3 cellular contexts compared by ENCODE assay signal in the genomic region with DNA sequence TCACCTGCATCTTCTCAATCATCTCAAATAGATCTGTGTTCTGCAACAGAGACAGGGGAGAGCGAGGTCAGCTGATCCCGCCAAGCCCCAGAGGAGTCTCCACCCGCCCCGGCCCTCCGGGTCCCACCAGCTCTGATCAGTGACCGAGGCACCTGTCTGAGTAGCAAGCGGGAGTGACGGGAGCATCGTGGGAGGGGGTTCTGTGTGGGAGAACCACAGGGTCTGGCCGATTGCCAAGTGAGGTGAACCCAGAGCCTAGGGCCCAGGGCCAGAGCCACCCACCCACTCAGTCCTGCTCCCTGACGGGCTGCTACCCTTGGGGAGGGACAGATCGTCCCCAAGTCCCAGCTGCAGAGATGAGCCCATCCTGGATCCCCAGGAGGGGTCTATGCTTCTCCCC.
A peak's percentile ranks its signal among the peaks of the same experiment; 100 is the strongest.
TF ChIP-seq lines count a peak whose summit lies in the region.

No MANE protein-coding gene starts in this region.

TF ChIP-seq in A549, 52 proteins besides CTCF, POLR2A, EP300 and RAD21 (continued from another document):
- TF ChIP-seq, protein P1, sequence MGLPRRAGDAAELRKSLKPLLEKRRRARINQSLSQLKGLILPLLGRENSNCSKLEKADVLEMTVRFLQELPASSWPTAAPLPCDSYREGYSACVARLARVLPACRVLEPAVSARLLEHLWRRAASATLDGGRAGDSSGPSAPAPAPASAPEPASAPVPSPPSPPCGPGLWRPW (IDR thresholded peaks at IDR 0.05) = no peak
- TF ChIP-seq, protein P2, sequence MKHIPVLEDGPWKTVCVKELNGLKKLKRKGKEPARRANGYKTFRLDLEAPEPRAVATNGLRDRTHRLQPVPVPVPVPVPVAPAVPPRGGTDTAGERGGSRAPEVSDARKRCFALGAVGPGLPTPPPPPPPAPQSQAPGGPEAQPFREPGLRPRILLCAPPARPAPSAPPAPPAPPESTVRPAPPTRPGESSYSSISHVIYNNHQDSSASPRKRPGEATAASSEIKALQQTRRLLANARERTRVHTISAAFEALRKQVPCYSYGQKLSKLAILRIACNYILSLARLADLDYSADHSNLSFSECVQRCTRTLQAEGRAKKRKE (CRISPR knock-in tag; IDR thresholded peaks at IDR 0.05; ENCODE audit: low read depth) = no peak
- no peak for TF ChIP-seq POLR2AphosphoS2 (conservative IDR thresholded peaks at IDR 0.05; ENCODE audit: low read length)
- no peak for TF ChIP-seq HOXB13 (CRISPR knock-in tag; IDR thresholded peaks at IDR 0.05; ENCODE audit: low read depth)
- TF ChIP-seq HEYL (CRISPR knock-in tag; IDR thresholded peaks at IDR 0.05) = no peak
- TF ChIP-seq, protein P3, sequence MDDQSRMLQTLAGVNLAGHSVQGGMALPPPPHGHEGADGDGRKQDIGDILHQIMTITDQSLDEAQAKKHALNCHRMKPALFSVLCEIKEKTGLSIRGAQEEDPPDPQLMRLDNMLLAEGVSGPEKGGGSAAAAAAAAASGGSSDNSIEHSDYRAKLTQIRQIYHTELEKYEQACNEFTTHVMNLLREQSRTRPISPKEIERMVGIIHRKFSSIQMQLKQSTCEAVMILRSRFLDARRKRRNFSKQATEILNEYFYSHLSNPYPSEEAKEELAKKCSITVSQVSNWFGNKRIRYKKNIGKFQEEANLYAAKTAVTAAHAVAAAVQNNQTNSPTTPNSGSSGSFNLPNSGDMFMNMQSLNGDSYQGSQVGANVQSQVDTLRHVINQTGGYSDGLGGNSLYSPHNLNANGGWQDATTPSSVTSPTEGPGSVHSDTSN (IDR thresholded peaks at IDR 0.05) = no peak
- TF ChIP-seq MAFK (IDR thresholded peaks at IDR 0.05; ENCODE audit: partially characterized antibody) = no peak
- TF ChIP-seq ESRRA (IDR thresholded peaks at IDR 0.05; ENCODE audit: borderline replicate concordance, low read length) = no peak
- no peak for TF ChIP-seq SMC3 (IDR thresholded peaks at IDR 0.05)
- TF ChIP-seq HOXB5 (CRISPR knock-in tag; IDR thresholded peaks at IDR 0.05) = no peak
- no peak for TF ChIP-seq HOXA7 (CRISPR knock-in tag; IDR thresholded peaks at IDR 0.05)
TF ChIP-seq in A549: peak in this region for 0.

TF ChIP-seq in HEK293, 187 proteins besides CTCF, POLR2A, EP300 and RAD21 (continued from another document):
- TF ChIP-seq, protein P4, sequence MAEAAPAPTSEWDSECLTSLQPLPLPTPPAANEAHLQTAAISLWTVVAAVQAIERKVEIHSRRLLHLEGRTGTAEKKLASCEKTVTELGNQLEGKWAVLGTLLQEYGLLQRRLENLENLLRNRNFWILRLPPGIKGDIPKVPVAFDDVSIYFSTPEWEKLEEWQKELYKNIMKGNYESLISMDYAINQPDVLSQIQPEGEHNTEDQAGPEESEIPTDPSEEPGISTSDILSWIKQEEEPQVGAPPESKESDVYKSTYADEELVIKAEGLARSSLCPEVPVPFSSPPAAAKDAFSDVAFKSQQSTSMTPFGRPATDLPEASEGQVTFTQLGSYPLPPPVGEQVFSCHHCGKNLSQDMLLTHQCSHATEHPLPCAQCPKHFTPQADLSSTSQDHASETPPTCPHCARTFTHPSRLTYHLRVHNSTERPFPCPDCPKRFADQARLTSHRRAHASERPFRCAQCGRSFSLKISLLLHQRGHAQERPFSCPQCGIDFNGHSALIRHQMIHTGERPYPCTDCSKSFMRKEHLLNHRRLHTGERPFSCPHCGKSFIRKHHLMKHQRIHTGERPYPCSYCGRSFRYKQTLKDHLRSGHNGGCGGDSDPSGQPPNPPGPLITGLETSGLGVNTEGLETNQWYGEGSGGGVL (tag by site-specific recombination; IDR thresholded peaks at IDR 0.05) = 0 out of 2 replicates have a peak, but pooled peaks have one; percentile 12
- TF ChIP-seq GLIS1 (tag by site-specific recombination; IDR thresholded peaks at IDR 0.05) (peak; percentile 39; the same call in 1 of the 2 replicates), ZNF596 (tag by site-specific recombination; IDR thresholded peaks at IDR 0.05) (no peak), ZFP69B (tag by site-specific recombination; IDR thresholded peaks at IDR 0.05) (peak; percentile 43; the same call in 1 of the 2 replicates), EGR2 (tag by site-specific recombination; IDR thresholded peaks at IDR 0.05; ENCODE audit: low read depth) (peak; percentile 79), GLIS2 (tag by site-specific recombination; IDR thresholded peaks at IDR 0.05) (0 out of 2 replicates have a peak, but pooled peaks have one; percentile 20)

TF ChIP-seq in neural cell, 6 proteins besides CTCF, POLR2A, EP300 and RAD21 (continued from another document):
- TF ChIP-seq, protein P5, sequence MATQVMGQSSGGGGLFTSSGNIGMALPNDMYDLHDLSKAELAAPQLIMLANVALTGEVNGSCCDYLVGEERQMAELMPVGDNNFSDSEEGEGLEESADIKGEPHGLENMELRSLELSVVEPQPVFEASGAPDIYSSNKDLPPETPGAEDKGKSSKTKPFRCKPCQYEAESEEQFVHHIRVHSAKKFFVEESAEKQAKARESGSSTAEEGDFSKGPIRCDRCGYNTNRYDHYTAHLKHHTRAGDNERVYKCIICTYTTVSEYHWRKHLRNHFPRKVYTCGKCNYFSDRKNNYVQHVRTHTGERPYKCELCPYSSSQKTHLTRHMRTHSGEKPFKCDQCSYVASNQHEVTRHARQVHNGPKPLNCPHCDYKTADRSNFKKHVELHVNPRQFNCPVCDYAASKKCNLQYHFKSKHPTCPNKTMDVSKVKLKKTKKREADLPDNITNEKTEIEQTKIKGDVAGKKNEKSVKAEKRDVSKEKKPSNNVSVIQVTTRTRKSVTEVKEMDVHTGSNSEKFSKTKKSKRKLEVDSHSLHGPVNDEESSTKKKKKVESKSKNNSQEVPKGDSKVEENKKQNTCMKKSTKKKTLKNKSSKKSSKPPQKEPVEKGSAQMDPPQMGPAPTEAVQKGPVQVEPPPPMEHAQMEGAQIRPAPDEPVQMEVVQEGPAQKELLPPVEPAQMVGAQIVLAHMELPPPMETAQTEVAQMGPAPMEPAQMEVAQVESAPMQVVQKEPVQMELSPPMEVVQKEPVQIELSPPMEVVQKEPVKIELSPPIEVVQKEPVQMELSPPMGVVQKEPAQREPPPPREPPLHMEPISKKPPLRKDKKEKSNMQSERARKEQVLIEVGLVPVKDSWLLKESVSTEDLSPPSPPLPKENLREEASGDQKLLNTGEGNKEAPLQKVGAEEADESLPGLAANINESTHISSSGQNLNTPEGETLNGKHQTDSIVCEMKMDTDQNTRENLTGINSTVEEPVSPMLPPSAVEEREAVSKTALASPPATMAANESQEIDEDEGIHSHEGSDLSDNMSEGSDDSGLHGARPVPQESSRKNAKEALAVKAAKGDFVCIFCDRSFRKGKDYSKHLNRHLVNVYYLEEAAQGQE (IDR thresholded peaks at IDR 0.05; ENCODE audit: borderline replicate concordance) = no peak
- TF ChIP-seq TAF1 (IDR thresholded peaks at IDR 0.05; ENCODE audit: low read depth) = no peak
